Comparison of ENCODE assay signal across 1 cellular context in genomic region chr19:12665281-12665573, GRCh38.
TF ChIP-seq lines count a peak whose summit lies in the region.

No MANE protein-coding gene starts in this region.

TF ChIP-seq in H1, 55 proteins besides CTCF, POLR2A, EP300 and RAD21 (continued from another document):
- TF ChIP-seq CHD7 (IDR thresholded peaks at IDR 0.05; ENCODE audit: insufficient replicate concordance, low read length) (no peak), SIRT6 (IDR thresholded peaks at IDR 0.05; ENCODE audit: low read length) (no peak), NANOG (IDR thresholded peaks at IDR 0.05; ENCODE audit: insufficient read depth, low read depth, low read length, poor library complexity, severe bottlenecking) (no peak), ATF2 (IDR thresholded peaks at IDR 0.05; ENCODE audit: low read length) (no peak), RNF2 (IDR thresholded peaks at IDR 0.05; ENCODE audit: borderline replicate concordance, low read depth, low read length, missing control alignments, poor library complexity, severe bottlenecking) (no peak), RXRA (IDR thresholded peaks at IDR 0.05; ENCODE audit: insufficient read depth, low read depth, low read length) (no peak)
- TF ChIP-seq, protein P1, sequence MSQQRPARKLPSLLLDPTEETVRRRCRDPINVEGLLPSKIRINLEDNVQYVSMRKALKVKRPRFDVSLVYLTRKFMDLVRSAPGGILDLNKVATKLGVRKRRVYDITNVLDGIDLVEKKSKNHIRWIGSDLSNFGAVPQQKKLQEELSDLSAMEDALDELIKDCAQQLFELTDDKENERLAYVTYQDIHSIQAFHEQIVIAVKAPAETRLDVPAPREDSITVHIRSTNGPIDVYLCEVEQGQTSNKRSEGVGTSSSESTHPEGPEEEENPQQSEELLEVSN (IDR thresholded peaks at IDR 0.05) = no peak
TF ChIP-seq in H1: peak in this region for 0.
